In genomic region chr20:24102749-24103148, GRCh38 we compare ENCODE assay signal across 20 cellular contexts.
DNase-seq lines count a peak whose midpoint lies in the region; ATAC-seq and TF ChIP-seq lines count a peak whose summit lies in the region.
"Had no signal": no experiment of that assay in that cellular context is flagged by ENCODE, and none has a peak within 500 bp of the region (broad histone marks: within the 10 kb centered on the region; RNA-seq: fewer than 3 reads in every experiment).

No MANE protein-coding gene starts in this region.

- H3K9me3 ChIP-seq in GM23248 (ENCODE audit: low read depth): no peaks in the 10 kb centered on the region
- H3K9me3 ChIP-seq: SJCRH30, tibial artery had no signal

- DNase-seq in A172 (ENCODE audit: low spot score) (peak; percentile 85), GM23248 (peak; percentile 26), epithelial cell of prostate (ENCODE audit: low read depth, low spot score) (no peak), DMS114 treated with DMSO at 0.1 percent for 48 hours (lab: John Stamatoyannopoulos, UW; ENCODE audit: unreplicated experiment) (no peak)
- DNase-seq: activated B cell treated with CpG ODN at 0.5 μM for 24 hours; central memory CD4-positive, alpha-beta T cell; effector CD4-positive, alpha-beta T cell; HFFc6; NCI-H2081 treated with DMSO at 0.1 percent for 48 hours; NCI-H510A; stimulated activated naive CD4-positive, alpha-beta T cell; tibial artery had no signal

- no peak overlapping the region for H3K9ac ChIP-seq in GM23248
- H3K9ac ChIP-seq: KMS-11 had no signal

- no peaks in the 10 kb centered on the region; the same call in 1 of the 2 replicates for H3K27me3 ChIP-seq in GM23248 (replicated peaks; ENCODE audit: insufficient read depth)

- peaks cover 4% of the 10 kb centered on the region; the same call in 1 of the 2 replicates for H3F3A ChIP-seq in GM23248 (ENCODE audit: insufficient read depth)

- H3K79me2 ChIP-seq in GM23248 (ENCODE audit: insufficient read depth): no peaks in the 10 kb centered on the region

- no peak overlapping the region for H3K4me3 ChIP-seq in GM23248
- H3K4me3 ChIP-seq: lung, SJCRH30, tibial artery had no signal

- no peaks in the 10 kb centered on the region for H3K9me2 ChIP-seq in GM23248 (ENCODE audit: insufficient read depth)

- in situ Hi-C loops in GM23248 (cut with MboI): no loop called here

- H2AFZ ChIP-seq in GM23248: no peak overlapping the region

- WGBS in GM23248 (ENCODE audit: low coverage in 1 of 2, low lambda C conversion rate in 2 of 2, missing lambda C conversion rate in 2 of 2), 2 experiments: 85 to 88% methylated on average over 1 of the region's 1 CpG

- no peak overlapping the region for H3K4me2 ChIP-seq in GM23248 (ENCODE audit: unreplicated experiment)
- H3K4me2 ChIP-seq: KMS-11 had no signal

- H3K27ac ChIP-seq in GM23248 (no peak overlapping the region), VCaP (peak overlapping the region; percentile 36; the same call in 1 of the 2 replicates), epithelial cell of prostate (peak overlapping the region; percentile 21)
- H3K27ac ChIP-seq: KMS-11, SJCRH30, tibial artery had no signal

- no peak for TF ChIP-seq CTCF in VCaP (conservative IDR thresholded peaks at IDR 0.05)

- ATAC-seq in HG03439 (IDR thresholded peaks at IDR 0.05; ENCODE audit: unreplicated experiment): no peak
- no peak for ATAC-seq in HG03159 (IDR thresholded peaks at IDR 0.05; ENCODE audit: unreplicated experiment)
- ATAC-seq in HG03045 (IDR thresholded peaks at IDR 0.05; ENCODE audit: unreplicated experiment): no peak
- ATAC-seq: sciatic nerve had no signal

- H4K20me1 ChIP-seq in GM23248 (ENCODE audit: insufficient read depth): no peaks in the 10 kb centered on the region

- no peaks in the 10 kb centered on the region; the same call in 1 of the 2 replicates for H3K4me1 ChIP-seq in GM23248 (ENCODE audit: insufficient read depth)
- H3K4me1 ChIP-seq: SJCRH30, tibial artery had no signal

- H3K36me3 ChIP-seq in GM23248 (ENCODE audit: low read depth): no peaks in the 10 kb centered on the region
- H3K36me3 ChIP-seq: SJCRH30, tibial artery had no signal

Comparison
In these comparisons a context has a peak if more than half of its experiments do, and no peak if none do; other contexts are left out.
1. DNase-seq: peak in A172 (single experiment) and GM23248 (single experiment); none in epithelial cell of prostate (single experiment) and DMS114 treated with DMSO at 0.1 percent for 48 hours (single experiment).